In the genomic region with DNA sequence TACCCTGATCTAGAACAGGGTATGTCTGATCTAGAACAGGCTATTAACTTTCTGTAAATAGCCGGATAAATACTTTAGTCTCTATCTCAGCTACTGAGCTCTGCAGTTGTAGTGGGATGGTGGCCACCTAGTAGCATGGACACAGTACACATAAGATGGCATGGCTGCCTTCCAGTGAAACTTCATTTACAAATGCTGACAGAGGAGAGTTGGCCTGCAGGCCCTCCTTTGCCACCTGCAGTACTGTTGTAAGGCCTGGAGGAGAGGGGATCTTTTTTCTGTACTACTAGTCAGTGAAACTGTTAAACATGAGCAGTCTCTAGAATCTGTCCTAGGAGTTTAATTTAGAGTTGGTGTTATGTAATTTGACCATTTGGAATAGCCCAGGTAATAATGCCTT, we compare ENCODE assay signal across 32 cellular contexts.
DNase-seq lines count a peak whose midpoint lies in the region; ATAC-seq, FAIRE-seq and TF ChIP-seq lines count a peak whose summit lies in the region.
"Had no signal": no experiment of that assay in that cellular context is flagged by ENCODE, and none has a peak within 500 bp of the region (broad histone marks: within the 10 kb centered on the region; RNA-seq: fewer than 3 reads in every experiment).

No MANE protein-coding gene starts in this region.

- H4K20me1 ChIP-seq in astrocyte (ENCODE audit: insufficient read depth, low read length) = peaks cover 96% of the 10 kb centered on the region

- H3K9me3 ChIP-seq in astrocyte (ENCODE audit: insufficient read depth, low read depth, low read length) = no peaks in the 10 kb centered on the region
- H3K9me3 ChIP-seq: A549, ascending aorta, esophagus muscularis mucosa, tibial nerve had no signal

- no peak for FAIRE-seq in astrocyte (lab: Jason Lieb, UNC)
- FAIRE-seq: A549, GM19239, small intestine had no signal

- TF ChIP-seq CTCF in astrocyte (IDR thresholded peaks at IDR 0.05; ENCODE audit: insufficient read depth, low read depth, low read length) = no peak

- H3K4me1 Mint-ChIP-seq in astrocyte (ENCODE audit: low read depth, unreplicated experiment) (peaks cover 84% of the 10 kb centered on the region), memory B cell (peaks cover 57% of the 10 kb centered on the region)
- H3K4me1 Mint-ChIP-seq: activated CD4-positive, alpha-beta T cell treated with anti-CD3 and anti-CD28 coated beads for 36 hours; CD4-positive, alpha-beta memory T cell had no signal

- in situ Hi-C loops in G401 (cut with HindIII; ENCODE audit: low sequenced_read_pairs) = no loop called here

- peaks cover 11% of the 10 kb centered on the region for H3K36me3 ChIP-seq in astrocyte (ENCODE audit: insufficient read depth, low read length)
- H3K36me3 ChIP-seq: ascending aorta, esophagus muscularis mucosa, tibial nerve had no signal

- peaks cover 29% of the 10 kb centered on the region for H3K4me1 ChIP-seq in astrocyte (ENCODE audit: insufficient read depth, low read length)
- H3K4me1 ChIP-seq: tibial nerve had no signal

- no peak overlapping the region for H3K9ac ChIP-seq in astrocyte (ENCODE audit: low read length)

- no peak overlapping the region for H3K4me3 ChIP-seq in astrocyte (ENCODE audit: insufficient read depth, low read depth, low read length)
- H3K4me3 ChIP-seq: A549, ascending aorta, esophagus muscularis mucosa, tibial nerve had no signal

- H2AFZ ChIP-seq in astrocyte (ENCODE audit: low read depth, low read length) = no peak overlapping the region

- H3K27ac ChIP-seq in astrocyte (ENCODE audit: low read depth, low read length) = no peak overlapping the region
- H3K27ac ChIP-seq: A549, ascending aorta, esophagus muscularis mucosa, foreskin keratinocyte, tibial nerve had no signal

- peak overlapping the region; percentile 82 for H3K27ac Mint-ChIP-seq in astrocyte (ENCODE audit: unreplicated experiment)
- H3K27ac Mint-ChIP-seq in memory B cell = peak overlapping the region; percentile 68
- H3K27ac Mint-ChIP-seq: activated CD4-positive, alpha-beta T cell treated with anti-CD3 and anti-CD28 coated beads for 36 hours; activated naive CD8-positive, alpha-beta T cell; CD4-positive, alpha-beta memory T cell had no signal

- H3K9me3 Mint-ChIP-seq in astrocyte (ENCODE audit: unreplicated experiment) = no peaks in the 10 kb centered on the region
- no peaks in the 10 kb centered on the region for H3K9me3 Mint-ChIP-seq in memory B cell
- H3K9me3 Mint-ChIP-seq: IgD-negative memory B cell, naive B cell had no signal

- peaks cover 100% of the 10 kb centered on the region for H3K79me2 ChIP-seq in astrocyte (ENCODE audit: insufficient read depth, low read length)

- H3K4me2 ChIP-seq in astrocyte (ENCODE audit: low read length) = no peak overlapping the region
- H3K4me2 ChIP-seq: A549 had no signal

- no peaks in the 10 kb centered on the region for H3K27me3 Mint-ChIP-seq in astrocyte (ENCODE audit: low read depth, unreplicated experiment)
- H3K27me3 Mint-ChIP-seq in memory B cell = no peaks in the 10 kb centered on the region
- H3K27me3 Mint-ChIP-seq: activated naive CD8-positive, alpha-beta T cell; IgD-negative memory B cell; naive B cell had no signal

- H3K36me3 Mint-ChIP-seq in astrocyte (ENCODE audit: low read depth, unreplicated experiment) (peaks cover 15% of the 10 kb centered on the region), memory B cell (no peaks in the 10 kb centered on the region)
- H3K36me3 Mint-ChIP-seq: activated naive CD8-positive, alpha-beta T cell; CD4-positive, alpha-beta memory T cell; naive B cell had no signal

- no peak overlapping the region for H3K4me3 Mint-ChIP-seq in astrocyte (ENCODE audit: unreplicated experiment)
- H3K4me3 Mint-ChIP-seq in memory B cell = no peak overlapping the region
- H3K4me3 Mint-ChIP-seq: activated CD4-positive, alpha-beta T cell treated with anti-CD3 and anti-CD28 coated beads for 36 hours; activated naive CD8-positive, alpha-beta T cell; CD4-positive, alpha-beta memory T cell; naive B cell had no signal

- peak; percentile 47 for ATAC-seq in HG02678 (IDR thresholded peaks at IDR 0.05; ENCODE audit: unreplicated experiment)
- no peak for ATAC-seq in memory B cell (ENCODE audit: low read depth)
- ATAC-seq in HG02852 (IDR thresholded peaks at IDR 0.05; ENCODE audit: unreplicated experiment) = no peak
- ATAC-seq: activated CD4-positive, alpha-beta T cell treated with anti-CD3 and anti-CD28 coated beads for 36 hours; foreskin keratinocyte; left colon had no signal

- DNase-seq in G401 (ENCODE audit: low spot score) (peak; percentile 61), astrocyte (ENCODE audit: low read depth) (no peak), memory B cell (ENCODE audit: low spot score in 2 of 2) (no peak), NCI-H1105 (lab: John Stamatoyannopoulos, UW) (no peak), DMS 273 (lab: John Stamatoyannopoulos, UW; ENCODE audit: unreplicated experiment) (no peak), NCI-H2171 treated with DMSO at 0.1 percent for 48 hours (lab: John Stamatoyannopoulos, UW) (no peak)
- DNase-seq: activated CD4-positive, alpha-beta T cell treated with anti-CD3 and anti-CD28 coated beads for 36 hours; activated effector memory CD4-positive, alpha-beta T cell treated with Interleukin-2 at 50 U/mL for 16 hours; activated T-cell treated with anti-CD3 and anti-CD28 coated beads for 4 hours; AML-193; CD4-positive, alpha-beta memory T cell; central memory CD4-positive, alpha-beta T cell; dermis blood vessel endothelial cell; DMS 273 treated with DMSO at 0.1 percent for 48 hours; EL; foreskin keratinocyte; left colon; naive B cell; NCI-H1092 treated with DMSO at 0.1 percent for 48 hours; NCI-H2029 treated with DMSO at 0.1 percent for 48 hours; NCI-H2227 treated with DMSO at 0.1 percent for 48 hours; NCI-H526 treated with DMSO at 0.1 percent for 48 hours; small intestine had no signal

- no peaks in the 10 kb centered on the region for H3K27me3 ChIP-seq in astrocyte (ENCODE audit: insufficient read depth, low read length)
- H3K27me3 ChIP-seq: ascending aorta, esophagus muscularis mucosa, foreskin keratinocyte, tibial nerve had no signal
